20 cellular contexts compared by ENCODE assay signal in genomic region chr12:3113671-3114070, GRCh38.
DNase-seq lines count a peak whose midpoint lies in the region; ATAC-seq, FAIRE-seq and TF ChIP-seq lines count a peak whose summit lies in the region.
"Had no signal": no experiment of that assay in that cellular context is flagged by ENCODE, and none has a peak within 500 bp of the region (broad histone marks: within the 10 kb centered on the region; RNA-seq: fewer than 3 reads in every experiment).

No MANE protein-coding gene starts in this region.

- H3K27ac Mint-ChIP-seq in nephron progenitor cell = peak overlapping the region; percentile 8
- H3K27ac Mint-ChIP-seq in stimulated activated memory B cell treated with anti-CD40 and anti-IgM and Interleukin-4, amounts not matched to agents 10 μg/mL and 1 μg/mL and 100 μg/mL, for 72 hours = no peak overlapping the region
- H3K27ac Mint-ChIP-seq: B cell; CD8-positive, alpha-beta T cell had no signal

- no peak for TF ChIP-seq POLR2A in H54 (IDR thresholded peaks at IDR 0.05; ENCODE audit: low read depth, low read length)

- no peak overlapping the region for H3K4me3 Mint-ChIP-seq in nephron progenitor cell
- H3K4me3 Mint-ChIP-seq in stimulated activated memory B cell treated with anti-CD40 and anti-IgM and Interleukin-4, amounts not matched to agents 10 μg/mL and 1 μg/mL and 100 μg/mL, for 72 hours = no peak overlapping the region
- H3K4me3 Mint-ChIP-seq: B cell; CD14-positive monocyte; CD8-positive, alpha-beta T cell had no signal

- peak overlapping the region; percentile 20 for H3K4me2 ChIP-seq in BLaER1

- peaks cover 6% of the 10 kb centered on the region for H3K27me3 Mint-ChIP-seq in nephron progenitor cell (ENCODE audit: low read depth, poor library complexity)
- H3K27me3 Mint-ChIP-seq in stimulated activated memory B cell treated with anti-CD40 and anti-IgM and Interleukin-4, amounts not matched to agents 10 μg/mL and 1 μg/mL and 100 μg/mL, for 72 hours = peaks cover 37% of the 10 kb centered on the region

- H3K4me3 ChIP-seq in BLaER1 (no peak overlapping the region), WERI-Rb-1 (ENCODE audit: low read depth, low read length) (no peak overlapping the region)
- H3K4me3 ChIP-seq: HAP-1 had no signal

- no peak for FAIRE-seq in H54 (lab: Jason Lieb, UNC)
- FAIRE-seq: D721Med, GM12892, HTR-8/SVneo had no signal

- H4K20me1 ChIP-seq in BLaER1 = peaks cover 36% of the 10 kb centered on the region

- peaks cover 3% of the 10 kb centered on the region; the same call in 1 of the 2 replicates for H3K27me3 ChIP-seq in BLaER1
- H3K27me3 ChIP-seq in WERI-Rb-1 (ENCODE audit: insufficient read depth, low read depth, severe bottlenecking) = no peaks in the 10 kb centered on the region

- TF ChIP-seq CTCF in WERI-Rb-1 (IDR thresholded peaks at IDR 0.05; ENCODE audit: low read depth, low read length) (no peak), nephron progenitor cell (IDR thresholded peaks at IDR 0.05) (no peak)

- H3K4me1 Mint-ChIP-seq in nephron progenitor cell = peaks cover 74% of the 10 kb centered on the region
- H3K4me1 Mint-ChIP-seq in stimulated activated memory B cell treated with anti-CD40 and anti-IgM and Interleukin-4, amounts not matched to agents 10 μg/mL and 1 μg/mL and 100 μg/mL, for 72 hours = no peaks in the 10 kb centered on the region
- H3K4me1 Mint-ChIP-seq: B cell, CD14-positive monocyte had no signal

- no peak overlapping the region for H3K9ac ChIP-seq in BLaER1

- H3K9me3 ChIP-seq in BLaER1 = no peaks in the 10 kb centered on the region
- H3K9me3 ChIP-seq in WERI-Rb-1 (ENCODE audit: severe bottlenecking) = no peaks in the 10 kb centered on the region
- H3K9me3 ChIP-seq: HAP-1 had no signal

- H3K36me3 ChIP-seq in BLaER1 (no peaks in the 10 kb centered on the region), WERI-Rb-1 (0 out of 2 replicates have a peak, but pooled peaks cover 3% of the 10 kb centered on the region)
- H3K36me3 ChIP-seq: HAP-1 had no signal

- DNase-seq in WERI-Rb-1 = no peak
- peak; percentile 71 for DNase-seq in left kidney (ENCODE audit: low read depth, low spot score)
- DNase-seq in nephron progenitor cell = no peak
- no peak for DNase-seq in H54 (ENCODE audit: insufficient read length, low spot score)
- no peak for DNase-seq in SW480 (ENCODE audit: low spot score)
- DNase-seq: ACHN; CD8-positive, alpha-beta T cell; COR-L47; DMS153; DND-41; GDM1; GOT3 had no signal

- no peak overlapping the region for H3K27ac ChIP-seq in BLaER1
- H3K27ac ChIP-seq in WERI-Rb-1 = peak overlapping the region; percentile 25

- no peaks in the 10 kb centered on the region for H3K9me3 Mint-ChIP-seq in nephron progenitor cell
- no peaks in the 10 kb centered on the region for H3K9me3 Mint-ChIP-seq in stimulated activated memory B cell treated with anti-CD40 and anti-IgM and Interleukin-4, amounts not matched to agents 10 μg/mL and 1 μg/mL and 100 μg/mL, for 72 hours
- H3K9me3 Mint-ChIP-seq: CD8-positive, alpha-beta T cell had no signal

- H3K36me3 Mint-ChIP-seq in nephron progenitor cell (ENCODE audit: low read depth) = peaks cover 4% of the 10 kb centered on the region
- H3K36me3 Mint-ChIP-seq in stimulated activated memory B cell treated with anti-CD40 and anti-IgM and Interleukin-4, amounts not matched to agents 10 μg/mL and 1 μg/mL and 100 μg/mL, for 72 hours = no peaks in the 10 kb centered on the region
- H3K36me3 Mint-ChIP-seq: CD14-positive monocyte; CD8-positive, alpha-beta T cell had no signal

- H3K4me1 ChIP-seq in BLaER1 = peaks cover 32% of the 10 kb centered on the region
- H3K4me1 ChIP-seq: HAP-1 had no signal

- no peak for ATAC-seq in stimulated activated memory B cell treated with anti-CD40 and anti-IgM and Interleukin-4, amounts not matched to agents 10 μg/mL and 1 μg/mL and 100 μg/mL, for 72 hours
- ATAC-seq: CD8-positive, alpha-beta T cell had no signal
